In the genomic region with DNA sequence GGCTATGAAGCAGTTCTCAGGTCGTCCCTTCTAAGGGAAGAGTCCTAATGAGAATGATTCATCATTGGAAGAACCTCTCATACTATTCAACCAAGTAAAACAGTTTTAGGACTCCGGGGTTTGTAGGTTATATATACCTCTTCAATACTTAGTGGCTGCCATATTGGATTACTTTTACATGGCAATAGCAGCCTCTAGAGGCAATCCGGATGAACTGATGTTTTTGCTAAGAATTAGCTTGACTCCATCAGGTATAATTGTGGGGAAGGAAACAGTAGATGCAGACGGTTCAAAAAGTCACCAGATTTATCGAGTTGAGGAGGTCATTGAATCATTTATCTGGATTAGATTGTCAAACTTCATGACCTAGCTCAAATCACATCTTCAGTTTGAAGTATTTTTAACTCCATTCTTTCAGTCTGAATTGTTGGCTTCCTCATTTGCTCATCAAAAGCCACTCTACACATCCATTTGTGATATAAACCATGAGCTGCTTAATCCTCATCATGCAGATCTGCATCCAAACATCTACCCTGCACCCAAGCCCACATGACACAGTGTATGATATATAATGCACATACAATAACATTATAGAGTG, we compare ENCODE assay signal across 8 cellular contexts. TPM values are rescaled to one million over a fixed set of nuclear protein-coding genes. Genes with fewer than 3 reads are reported as not detected.
DNase-seq lines count a peak whose midpoint lies in the region; ATAC-seq, FAIRE-seq and TF ChIP-seq lines count a peak whose summit lies in the region.

No MANE protein-coding gene starts in this region.

- WGBS in thyroid gland, 2 donors, result 10 to 14% methylated on average over 5 of the region's 5 CpGs

- no peak overlapping the region for H3K27ac ChIP-seq in thyroid gland

- H3K4me3 ChIP-seq in astrocyte of the spinal cord (ENCODE audit: low read depth, low read length), result no peak overlapping the region
- no peak overlapping the region for H3K4me3 ChIP-seq in thyroid gland (replicated peaks in 1 of 3)

- FAIRE-seq in islet of Langerhans (lab: Jason Lieb, UNC), result peak; percentile 99

- peaks cover 4% of the 10 kb centered on the region for H3K4me1 Mint-ChIP-seq in activated T-helper 2 cell treated with anti-CD3 and anti-CD28 coated beads, Interferon-gamma antibody, Interleukin-2, Interleukin-4, amounts not matched to agents 10 μg/mL and 5 μg/mL and 100 μg/mL, durations not matched to agents 14 hours and 24 hours and 36 hours (ENCODE audit: low read depth)

- H3K27me3 Mint-ChIP-seq in activated T-helper 2 cell treated with anti-CD3 and anti-CD28 coated beads, Interferon-gamma antibody, Interleukin-2, Interleukin-4, amounts not matched to agents 10 μg/mL and 5 μg/mL and 100 μg/mL, durations not matched to agents 14 hours and 24 hours and 36 hours (ENCODE audit: low read depth), result no peaks in the 10 kb centered on the region

- no peaks in the 10 kb centered on the region for H3K36me3 Mint-ChIP-seq in activated T-helper 2 cell treated with anti-CD3 and anti-CD28 coated beads, Interferon-gamma antibody, Interleukin-2, Interleukin-4, amounts not matched to agents 10 μg/mL and 5 μg/mL and 100 μg/mL, durations not matched to agents 14 hours and 24 hours and 36 hours (ENCODE audit: low read depth)

- H3K4me1 ChIP-seq in thyroid gland, result no peaks in the 10 kb centered on the region

- no peaks in the 10 kb centered on the region for H3K36me3 ChIP-seq in thyroid gland

- DNase-seq in DMS 273 treated with DMSO at 0.1 percent for 48 hours (lab: John Stamatoyannopoulos, UW), result peak; percentile 20
- peak; percentile 31 for DNase-seq in NCI-H226
- DNase-seq in astrocyte of the spinal cord (ENCODE audit: low read depth, low spot score), result peak; percentile 71
- DNase-seq in thyroid gland, result peak in 1 of 2 donors; percentile 3
- DNase-seq in activated T-helper 2 cell treated with anti-CD3 and anti-CD28 coated beads, Interferon-gamma antibody, Interleukin-2, Interleukin-4, amounts not matched to agents 10 μg/mL and 5 μg/mL and 100 μg/mL, durations not matched to agents 14 hours and 24 hours and 36 hours (ENCODE audit: low spot score), result no peak

- ATAC-seq in GM19043 (IDR thresholded peaks at IDR 0.05; ENCODE audit: low read depth, unreplicated experiment), result peak; percentile 97
- ATAC-seq in HG03097 (IDR thresholded peaks at IDR 0.05; ENCODE audit: low FRiP score, unreplicated experiment), result peak; percentile 95

- no peaks in the 10 kb centered on the region for H3K9me3 ChIP-seq in thyroid gland

- no peak for TF ChIP-seq POLR2A in thyroid gland (IDR thresholded peaks at IDR 0.05)

- H3K9me3 Mint-ChIP-seq in activated T-helper 2 cell treated with anti-CD3 and anti-CD28 coated beads, Interferon-gamma antibody, Interleukin-2, Interleukin-4, amounts not matched to agents 10 μg/mL and 5 μg/mL and 100 μg/mL, durations not matched to agents 14 hours and 24 hours and 36 hours, result no peaks in the 10 kb centered on the region

- no peak overlapping the region for H3K27ac Mint-ChIP-seq in activated T-helper 2 cell treated with anti-CD3 and anti-CD28 coated beads, Interferon-gamma antibody, Interleukin-2, Interleukin-4, amounts not matched to agents 10 μg/mL and 5 μg/mL and 100 μg/mL, durations not matched to agents 14 hours and 24 hours and 36 hours

- TF ChIP-seq CTCF in astrocyte of the spinal cord (IDR thresholded peaks at IDR 0.05; ENCODE audit: low read depth, low read length) (peak; percentile 84), thyroid gland (IDR thresholded peaks at IDR 0.05) (peak; percentile 32 to 98 (median 82))

- intact Hi-C loops in thyroid gland (cut with DNase I), result loop anchor here (5.0 to 10.0 kb wide), 2 partner anchors 262 to 345 kb away; no protein-coding TSS in a partner anchor
- intact Hi-C loops in activated T-helper 2 cell treated with anti-CD3 and anti-CD28 coated beads, Interferon-gamma antibody, Interleukin-2, Interleukin-4, amounts not matched to agents 10 μg/mL and 5 μg/mL and 100 μg/mL, durations not matched to agents 14 hours and 24 hours and 36 hours (cut with micrococcal nuclease), result loop anchor here (1.0 to 5.0 kb wide), 3 partner anchors 258 to 410 kb away; partner anchors contain the start of gene MAP9

- in situ Hi-C loops in astrocyte of the spinal cord (cut with HindIII; ENCODE audit: low sequenced_read_pairs), result no loop called here

- H3K4me3 Mint-ChIP-seq in activated T-helper 2 cell treated with anti-CD3 and anti-CD28 coated beads, Interferon-gamma antibody, Interleukin-2, Interleukin-4, amounts not matched to agents 10 μg/mL and 5 μg/mL and 100 μg/mL, durations not matched to agents 14 hours and 24 hours and 36 hours (ENCODE audit: low read depth), result no peak overlapping the region

- no peaks in the 10 kb centered on the region for H3K27me3 ChIP-seq in thyroid gland

RNA-seq across cellular contexts. Expression of gene GUCY1B1, which starts 28.4 kb away (rescaled TPM):
- 10 to 100 TPM in 1 of 4 donors, 1 to 10 TPM in 3; 5.0 to 11.3 (median 7.3) TPM for total RNA-seq in thyroid gland
- total RNA-seq in activated T-helper 2 cell treated with anti-CD3 and anti-CD28 coated beads, Interferon-gamma antibody, Interleukin-2, Interleukin-4, amounts not matched to agents 10 μg/mL and 5 μg/mL and 100 μg/mL, durations not matched to agents 14 hours and 24 hours and 36 hours, result 0.30 and 0.32 TPM in 2 replicates
